Comparison of ENCODE assay signal across 8 cellular contexts in the genomic region with DNA sequence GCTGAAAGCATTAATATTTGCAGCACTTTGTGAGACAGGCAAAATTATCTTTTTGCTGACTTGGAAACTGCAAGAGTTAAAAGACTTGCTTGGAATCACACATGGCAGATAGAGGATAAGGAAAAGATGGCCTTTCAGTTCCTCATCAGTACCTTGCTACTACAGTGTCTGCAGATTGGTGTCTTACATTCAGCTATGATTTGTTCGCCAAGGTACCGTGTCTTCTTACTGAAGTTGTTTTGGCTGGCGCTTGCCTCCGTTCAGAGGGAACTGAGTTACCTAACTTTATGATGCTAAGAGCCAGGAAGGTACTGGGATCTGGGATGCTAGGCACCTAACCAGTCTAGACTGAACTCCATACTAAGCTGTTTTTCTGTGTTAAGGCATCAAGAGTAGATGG. TPM values are rescaled to one million over a fixed set of nuclear protein-coding genes. Genes with fewer than 3 reads are reported as not detected.
DNase-seq lines count a peak whose midpoint lies in the region; ATAC-seq and TF ChIP-seq lines count a peak whose summit lies in the region.

No MANE protein-coding gene starts in this region.

- peak overlapping the region; percentile 52 for H3K4me3 Mint-ChIP-seq in T-helper 17 cell

- DNase-seq in AG04449 (ENCODE audit: low read depth, low spot score) (no peak), T-helper 17 cell (no peak), mucosa of descending colon (no peak), NK-92 (lab: John Stamatoyannopoulos, UW; ENCODE audit: unreplicated experiment) (no peak), NCI-H1092 (lab: John Stamatoyannopoulos, UW) (no peak)

- POLR2A ChIA-PET in AG04449 (lab: Yijun Ruan, JAX): interaction anchor here (1.2 kb wide), 1 partner anchor 60 kb away, joined by 5 read pairs; a partner anchor contains a TSS

- 33 to 44% methylated on average over 3 of the region's 4 CpGs for WGBS in gastroesophageal sphincter (ENCODE audit: low coverage in 1 of 2), 2 donors

- no peaks in the 10 kb centered on the region for H3K27me3 ChIP-seq in gastroesophageal sphincter
- no peaks in the 10 kb centered on the region for H3K27me3 ChIP-seq in stomach smooth muscle (ENCODE audit: control insufficient read depth in 1 of 2, insufficient read depth in 2 of 2, low read length in 2 of 2)

- H3K27me3 Mint-ChIP-seq in T-helper 17 cell: no peaks in the 10 kb centered on the region

- H3K4me3 ChIP-seq in AG04449 (ENCODE audit: low read depth, low read length) (peak overlapping the region; percentile 38), gastroesophageal sphincter (peak overlapping the region; percentile 93 to 98), stomach smooth muscle (ENCODE audit: low read length in 2 of 2) (peak overlapping the region; percentile 20 to 54), mucosa of descending colon (no peak overlapping the region)

- intact Hi-C loops in mucosa of descending colon (cut with DNase I, micrococcal nuclease): loop anchor here (5.0 kb wide), 1 partner anchor 37 kb away; a partner anchor contains a TSS

- TF ChIP-seq EP300 in gastroesophageal sphincter (IDR thresholded peaks at IDR 0.05): no peak

- H3K9me3 ChIP-seq in T-helper 17 cell (ENCODE audit: control insufficient read depth, low read length, poor library complexity, severe bottlenecking) (no peaks in the 10 kb centered on the region), gastroesophageal sphincter (no peaks in the 10 kb centered on the region), stomach smooth muscle (ENCODE audit: control insufficient read depth in 2 of 2, low read length in 2 of 2) (no peaks in the 10 kb centered on the region), mucosa of descending colon (no peaks in the 10 kb centered on the region)

- H3K36me3 ChIP-seq in gastroesophageal sphincter (no peaks in the 10 kb centered on the region), stomach smooth muscle (ENCODE audit: control insufficient read depth in 2 of 2, insufficient read depth in 2 of 2, low read length in 2 of 2) (no peaks in the 10 kb centered on the region), mucosa of descending colon (ENCODE audit: low read depth) (no peaks in the 10 kb centered on the region)

- H3K4me1 ChIP-seq in gastroesophageal sphincter (peaks cover 7 to 78% (median 11%) of the 10 kb centered on the region in 3 donors), stomach smooth muscle (ENCODE audit: control insufficient read depth, insufficient read depth, low read length) (no peaks in the 10 kb centered on the region), mucosa of descending colon (ENCODE audit: low read depth) (peaks cover 13% of the 10 kb centered on the region)

- TF ChIP-seq CTCF in AG04449 (IDR thresholded peaks at IDR 0.05; ENCODE audit: insufficient read depth, low read length, missing control alignments) (no peak), gastroesophageal sphincter (IDR thresholded peaks at IDR 0.05) (no peak), mucosa of descending colon (IDR thresholded peaks at IDR 0.05) (no peak)

- H3K9ac ChIP-seq in stomach smooth muscle (ENCODE audit: low read length in 2 of 2): no peak overlapping the region

- no peaks in the 10 kb centered on the region for H3K36me3 Mint-ChIP-seq in T-helper 17 cell (ENCODE audit: low read depth)

- CTCF ChIA-PET in AG04449 (lab: Yijun Ruan, JAX): interaction anchor here (1.0 to 3.0 kb wide), 5 partner anchors 8 to 41 kb away, joined by 4 to 13 read pairs (median 11); no protein-coding TSS in a partner anchor

- H3K4me1 Mint-ChIP-seq in T-helper 17 cell: peaks cover 40% of the 10 kb centered on the region

- ATAC-seq in GM19395 (IDR thresholded peaks at IDR 0.05; ENCODE audit: unreplicated experiment): peak; percentile 26
- no peak for ATAC-seq in T-helper 17 cell
- no peak for ATAC-seq in gastroesophageal sphincter
- no peak for ATAC-seq in mucosa of descending colon

- peak overlapping the region in 3 of 4 donors; percentile 47 to 98 (median 97) for H3K27ac ChIP-seq in gastroesophageal sphincter
- H3K27ac ChIP-seq in stomach smooth muscle (ENCODE audit: low read length): no peak overlapping the region

- no peak for TF ChIP-seq POLR2A in gastroesophageal sphincter (IDR thresholded peaks at IDR 0.05)

- peak overlapping the region; percentile 99 for H3K27ac Mint-ChIP-seq in T-helper 17 cell

RNA-seq across cellular contexts. Expression of a gene that starts 2.3 kb away (rescaled TPM):
- total RNA-seq in T-helper 17 cell: 100 to 1,000 TPM; 159 to 160 TPM
- 100 to 1,000 TPM in 1 of 4 donors, 10 to 100 TPM in 3; 52.1 to 123 (median 79.9) TPM for total RNA-seq in gastroesophageal sphincter
- total RNA-seq in mucosa of descending colon: 10 to 100 TPM; 81.1 to 85.8 (median 84.4) TPM

RNA-seq across cellular contexts. Expression of a gene that starts 32.2 kb away (rescaled TPM):
- 10 to 100 TPM; 26.9 to 34.6 TPM for total RNA-seq in T-helper 17 cell
- 10 to 100 TPM in 2 of 4 donors, 1 to 10 TPM in 2; 3.1 to 11.7 (median 9.1) TPM for total RNA-seq in gastroesophageal sphincter
- total RNA-seq in mucosa of descending colon: 10 to 100 TPM; 31.3 to 94.1 (median 71.1) TPM

RNA-seq across cellular contexts. Expression of a gene that starts 36.6 kb away (rescaled TPM):
- 100 to 1,000 TPM; 200 to 292 TPM for total RNA-seq in T-helper 17 cell
- 100 to 1,000 TPM; 256 to 921 (median 488) TPM for total RNA-seq in gastroesophageal sphincter
- 100 to 1,000 TPM; 286 to 462 (median 400) TPM for total RNA-seq in mucosa of descending colon

RNA-seq across cellular contexts. Expression of a gene that starts 59.8 kb away (rescaled TPM):
- total RNA-seq in T-helper 17 cell (100 to 1,000 TPM; 195 to 196 TPM), gastroesophageal sphincter (100 to 1,000 TPM; 129 to 147 (median 138) TPM), mucosa of descending colon (100 to 1,000 TPM; 139 to 205 (median 170) TPM)
